Comparison of ENCODE assay signal across 14 cellular contexts in genomic region chr1:30840904-30841598, GRCh38.
DNase-seq lines count a peak whose midpoint lies in the region; ATAC-seq and TF ChIP-seq lines count a peak whose summit lies in the region.
"Had no signal": no experiment of that assay in that cellular context is flagged by ENCODE, and none has a peak within 500 bp of the region (broad histone marks: within the 10 kb centered on the region; RNA-seq: fewer than 3 reads in every experiment).

No MANE protein-coding gene starts in this region.

- no peak overlapping the region for H3K4me2 ChIP-seq in mesendoderm (ENCODE audit: low read length)

- H3K18ac ChIP-seq in mesendoderm (ENCODE audit: low read length) = no peak overlapping the region

- H3K27me3 Mint-ChIP-seq in activated naive CD4-positive, alpha-beta T cell treated with anti-CD3 and anti-CD28 coated beads, Interleukin-2, amount 10 ng/mL, durations not matched to agents 7 days and 5 days = peaks cover 81% of the 10 kb centered on the region

- H3K4me3 ChIP-seq in NB4 (ENCODE audit: low read depth, low read length) = no peak overlapping the region
- H3K4me3 ChIP-seq in lung = no peak overlapping the region
- no peak overlapping the region for H3K4me3 ChIP-seq in mesendoderm (ENCODE audit: low read length)

- TF ChIP-seq POLR2A in NB4 (IDR thresholded peaks at IDR 0.05; ENCODE audit: extremely low read depth, insufficient read length) = no peak

- 13 to 24% methylated on average over 10 of the region's 10 CpGs for WGBS in lung, 2 donors
- no CpG with 5 or more reads among the region's 10 CpGs for WGBS in mesendoderm (ENCODE audit: extremely low coverage, insufficient coverage, low lambda C conversion rate)

- no peaks in the 10 kb centered on the region for H3K79me2 ChIP-seq in mesendoderm (ENCODE audit: control insufficient read depth, insufficient read depth, low read length)

- H3K9me3 ChIP-seq in lung (ENCODE audit: control insufficient read depth in 2 of 2, insufficient read depth in 1 of 2, low read length in 1 of 2) = no peaks in the 10 kb centered on the region

- H4K5ac ChIP-seq in mesendoderm (ENCODE audit: low read length) = no peak overlapping the region

- H3K4me3 Mint-ChIP-seq in activated naive CD4-positive, alpha-beta T cell treated with anti-CD3 and anti-CD28 coated beads, Interleukin-2, amount 10 ng/mL, durations not matched to agents 7 days and 5 days = no peak overlapping the region
- H3K4me3 Mint-ChIP-seq: nephron, type B pancreatic cell had no signal

- H3K23ac ChIP-seq in mesendoderm (ENCODE audit: low read length) = no peak overlapping the region

- CTCF ChIA-PET in activated naive CD4-positive, alpha-beta T cell treated with anti-CD3 and anti-CD28 coated beads, Interleukin-2, amount 10 ng/mL, durations not matched to agents 7 days and 5 days (lab: Charles Lee) = no interaction called here

- H3K27ac Mint-ChIP-seq in activated naive CD4-positive, alpha-beta T cell treated with anti-CD3 and anti-CD28 coated beads, Interleukin-2, amount 10 ng/mL, durations not matched to agents 7 days and 5 days = no peak overlapping the region
- H3K27ac Mint-ChIP-seq: nephron, type B pancreatic cell had no signal

- peak; percentile 55 for ATAC-seq in lung (ENCODE audit: insufficient read depth, low FRiP score)
- no peak for ATAC-seq in GM19455 (IDR thresholded peaks at IDR 0.05; ENCODE audit: unreplicated experiment)

- H3K9ac ChIP-seq in mesendoderm (ENCODE audit: low read length) = no peak overlapping the region

- H3K9me3 Mint-ChIP-seq in activated naive CD4-positive, alpha-beta T cell treated with anti-CD3 and anti-CD28 coated beads, Interleukin-2, amount 10 ng/mL, durations not matched to agents 7 days and 5 days = no peaks in the 10 kb centered on the region
- H3K9me3 Mint-ChIP-seq: nephron had no signal

- H3K4ac ChIP-seq in mesendoderm (ENCODE audit: low read depth, low read length) = no peak overlapping the region

- no peaks in the 10 kb centered on the region for H3K79me1 ChIP-seq in mesendoderm (ENCODE audit: low read length)

- H3K36me3 Mint-ChIP-seq in activated naive CD4-positive, alpha-beta T cell treated with anti-CD3 and anti-CD28 coated beads, Interleukin-2, amount 10 ng/mL, durations not matched to agents 7 days and 5 days = no peaks in the 10 kb centered on the region
- H3K36me3 Mint-ChIP-seq: type B pancreatic cell had no signal

- H2BK5ac ChIP-seq in mesendoderm (ENCODE audit: low read length) = no peak overlapping the region

- H3K4me1 ChIP-seq in lung (ENCODE audit: control insufficient read depth in 2 of 2, insufficient read depth in 2 of 2, low read length in 2 of 2) (peaks cover 3 to 9% of the 10 kb centered on the region in 2 donors), mesendoderm (ENCODE audit: control insufficient read depth, low read depth, low read length) (no peaks in the 10 kb centered on the region)

- no peak overlapping the region for H2BK15ac ChIP-seq in mesendoderm (replicated peaks; ENCODE audit: low read depth)

- no peak overlapping the region for H4K8ac ChIP-seq in mesendoderm (ENCODE audit: low read depth, low read length)

- no peaks in the 10 kb centered on the region for H3K36me3 ChIP-seq in lung (ENCODE audit: control insufficient read depth in 2 of 2, insufficient read depth in 2 of 2, low read length in 2 of 2)
- H3K36me3 ChIP-seq in mesendoderm (ENCODE audit: control insufficient read depth, insufficient read depth, low read length) = no peaks in the 10 kb centered on the region

- no peak for TF ChIP-seq CTCF in NB4 (IDR thresholded peaks at IDR 0.05; ENCODE audit: low read depth, low read length)
- TF ChIP-seq CTCF in lung (IDR thresholded peaks at IDR 0.05; ENCODE audit: control extremely low read depth, extremely low read depth) = no peak

- H2AK5ac ChIP-seq in mesendoderm (ENCODE audit: low read length) = no peak overlapping the region

- no peaks in the 10 kb centered on the region for H3K4me1 Mint-ChIP-seq in activated naive CD4-positive, alpha-beta T cell treated with anti-CD3 and anti-CD28 coated beads, Interleukin-2, amount 10 ng/mL, durations not matched to agents 7 days and 5 days

- H2BK120ac ChIP-seq in mesendoderm (ENCODE audit: low read depth, low read length) = no peak overlapping the region

- H3K27me3 ChIP-seq in lung (ENCODE audit: control insufficient read depth, insufficient read depth) = no peaks in the 10 kb centered on the region
- no peaks in the 10 kb centered on the region for H3K27me3 ChIP-seq in mesendoderm (ENCODE audit: insufficient read depth, low read length, poor library complexity)

- H3K27ac ChIP-seq in lung (ENCODE audit: low read depth in 1 of 2, low read length in 1 of 2) (no peak overlapping the region), mesendoderm (ENCODE audit: low read depth, low read length) (no peak overlapping the region)

- peak; percentile 97 for DNase-seq in AML-193 (lab: John Stamatoyannopoulos, UW)
- DNase-seq in NB4 (ENCODE audit: low read depth) = peak; percentile 37
- DNase-seq in dermis blood vessel endothelial cell = peak; percentile 98
- DNase-seq in lung (ENCODE audit: low spot score) = peak; percentile 43
- DNase-seq in NCI-H526 (lab: John Stamatoyannopoulos, UW) = no peak
- no peak for DNase-seq in mesendoderm
- no peak for DNase-seq in activated naive CD4-positive, alpha-beta T cell treated with anti-CD3 and anti-CD28 coated beads, Interleukin-2, amount 10 ng/mL, durations not matched to agents 7 days and 5 days
- DNase-seq: activated CD4-positive, alpha-beta T cell treated with anti-CD3 and anti-CD28 coated beads, Interleukin-2, amount 50 U/mL, for 1 hour; activated effector memory CD4-positive, alpha-beta T cell treated with Interleukin-2 at 50 U/mL for 16 hours; DND-41; SW 1271 had no signal

- H3K56ac ChIP-seq in mesendoderm (ENCODE audit: low read length) = no peak overlapping the region

Comparison
In these comparisons a context has a peak if more than half of its experiments do, and no peak if none do; other contexts are left out.
1. DNase-seq: peak in AML-193 (2 of 2), NB4 (single experiment), dermis blood vessel endothelial cell (single experiment) and lung (single experiment); none in NCI-H526 (0 of 2), mesendoderm (single experiment) and activated naive CD4-positive, alpha-beta T cell treated with anti-CD3 and anti-CD28 coated beads, Interleukin-2, amount 10 ng/mL, durations not matched to agents 7 days and 5 days (single experiment).